12 cellular contexts compared by ENCODE assay signal in the genomic region with DNA sequence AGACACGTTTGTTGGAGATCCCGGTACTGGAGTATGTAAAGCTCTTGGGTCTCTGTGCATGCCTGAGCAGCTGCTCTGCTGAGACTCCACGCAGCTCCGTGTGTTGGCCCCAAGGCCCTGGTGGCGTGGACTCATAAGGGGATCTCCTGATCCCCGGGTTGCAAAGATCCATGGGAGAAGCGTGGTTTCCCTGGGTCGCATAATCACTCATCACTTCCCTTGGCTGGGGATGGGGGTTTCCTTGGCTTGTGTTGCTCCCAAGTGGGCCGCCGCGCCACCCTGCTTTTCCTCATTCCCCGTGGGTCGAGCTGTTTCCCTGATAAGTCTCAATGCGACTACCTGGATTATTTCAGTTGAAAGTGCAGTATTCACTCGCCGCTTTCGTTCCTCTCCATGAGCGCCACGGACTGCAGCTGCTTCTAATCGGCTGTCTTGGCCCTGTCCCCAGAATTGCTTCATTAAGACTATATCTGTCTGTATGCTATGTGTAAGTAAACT.
A peak's percentile ranks its signal among the peaks of the same experiment; 100 is the strongest.
DNase-seq lines count a peak whose midpoint lies in the region; ATAC-seq and TF ChIP-seq lines count a peak whose summit lies in the region.
"Had no signal": no experiment of that assay in that cellular context is flagged by ENCODE, and none has a peak within 500 bp of the region (broad histone marks: within the 10 kb centered on the region; RNA-seq: fewer than 3 reads in every experiment).

No MANE protein-coding gene starts in this region.

- H3K36me3 Mint-ChIP-seq in mesothelial cell of epicardium: peaks cover 35% of the 10 kb centered on the region
- H3K36me3 Mint-ChIP-seq: immature natural killer cell had no signal

- peak overlapping the region; percentile 69 for H3K27ac Mint-ChIP-seq in mesothelial cell of epicardium
- H3K27ac Mint-ChIP-seq: T-helper 1 cell treated with Interleukin-12 subunit alpha and Interleukin-12 subunit beta and Interleukin-4 antibody, amounts not matched to agents 30 μg/mL and 1 μg/mL, for 36 hours had no signal

- peak overlapping the region; percentile 52 for H3K9ac ChIP-seq in adipocyte (ENCODE audit: low read length)

- WGBS in aorta, 2 donors: 74 to 80% methylated on average over 20 of the region's 20 CpGs

- H3K27ac ChIP-seq in aorta (ENCODE audit: low read depth in 1 of 2, low read length in 2 of 2) (no peak overlapping the region), osteoblast (ENCODE audit: low read depth, low read length) (no peak overlapping the region)
- H3K27ac ChIP-seq: ascending aorta had no signal

- H3K36me3 ChIP-seq in adipocyte (ENCODE audit: control insufficient read depth, insufficient read depth, low read length, severe bottlenecking) (no peaks in the 10 kb centered on the region), aorta (ENCODE audit: control insufficient read depth in 1 of 2, insufficient read depth in 2 of 2, low read length in 1 of 2) (no peaks in the 10 kb centered on the region), osteoblast (ENCODE audit: insufficient read depth, low read length) (no peaks in the 10 kb centered on the region)
- H3K36me3 ChIP-seq: ascending aorta had no signal

- H3K27me3 ChIP-seq in adipocyte (replicated peaks; ENCODE audit: control insufficient read depth, insufficient read depth, low read length) (no peaks in the 10 kb centered on the region), aorta (ENCODE audit: control insufficient read depth in 1 of 2, insufficient read depth in 2 of 2, low read length in 1 of 2) (no peaks in the 10 kb centered on the region), osteoblast (ENCODE audit: insufficient read depth, low read length) (no peaks in the 10 kb centered on the region)
- H3K27me3 ChIP-seq: ascending aorta had no signal

- peaks cover 34% of the 10 kb centered on the region for H3K9me3 Mint-ChIP-seq in mesothelial cell of epicardium
- H3K9me3 Mint-ChIP-seq: immature natural killer cell had no signal

- H3K9me3 ChIP-seq in adipocyte (ENCODE audit: control insufficient read depth, low read length) (no peaks in the 10 kb centered on the region), aorta (ENCODE audit: control insufficient read depth, low read length) (no peaks in the 10 kb centered on the region), osteoblast (ENCODE audit: low read depth, low read length) (no peaks in the 10 kb centered on the region)

- peaks cover 68% of the 10 kb centered on the region for H4K20me1 ChIP-seq in osteoblast (ENCODE audit: insufficient read depth, low read length)

- DNase-seq in Right ventricle myocardium inferior (ENCODE audit: missing footprints) (peak; percentile 48), cardiac septum (ENCODE audit: low spot score) (no peak), adipocyte (ENCODE audit: low read depth) (peak; percentile 19), mesothelial cell of epicardium (ENCODE audit: low spot score in 2 of 2, unreplicated experiment in 2 of 2) (no peak), aorta (peak in 1 of 2 donors; percentile 59), osteoblast (ENCODE audit: insufficient read length, low spot score, missing footprints) (no peak), NCI-H187 (lab: John Stamatoyannopoulos, UW) (no peak)
- no peak for DNase-seq in activated effector memory CD4-positive, alpha-beta T cell treated with anti-CD3 and anti-CD28 coated beads, Interleukin-2, amount 50 U/mL, for 16 hours
- DNase-seq: immature natural killer cell; stimulated activated CD4-positive, alpha-beta T cell treated with anti-CD3 and anti-CD28 coated beads, Interleukin-4, amount 100 ng/mL, for 4 hours had no signal

- no peak for TF ChIP-seq CTCF in mesothelial cell of epicardium (IDR thresholded peaks at IDR 0.05; ENCODE audit: unreplicated experiment)
- TF ChIP-seq CTCF in osteoblast (IDR thresholded peaks at IDR 0.05; ENCODE audit: extremely low read depth, low read depth, low read length): no peak

- peak overlapping the region; percentile 35 for H3K4me3 Mint-ChIP-seq in mesothelial cell of epicardium
- H3K4me3 Mint-ChIP-seq: T-helper 1 cell treated with Interleukin-12 subunit alpha and Interleukin-12 subunit beta and Interleukin-4 antibody, amounts not matched to agents 30 μg/mL and 1 μg/mL, for 36 hours had no signal

- ATAC-seq in Right ventricle myocardium inferior (peak; percentile 67), aorta (ENCODE audit: low FRiP score) (peak; percentile 46)

- intact Hi-C loops in Right ventricle myocardium inferior (cut with DNase I): no loop called here
- intact Hi-C loops in cardiac septum (cut with DNase I): no loop called here
- intact Hi-C loops in aorta (cut with DNase I): no loop called here

- H3K79me2 ChIP-seq in osteoblast (ENCODE audit: insufficient read depth, low read length): peaks cover 82% of the 10 kb centered on the region

- H3K4me1 Mint-ChIP-seq in mesothelial cell of epicardium: peaks cover 45% of the 10 kb centered on the region

- H3K4me3 ChIP-seq in adipocyte (ENCODE audit: low read length): peak overlapping the region; percentile 78
- H3K4me3 ChIP-seq in aorta (ENCODE audit: low read length in 2 of 2): no peak overlapping the region
- H3K4me3 ChIP-seq in osteoblast (ENCODE audit: insufficient read depth, low read length): no peak overlapping the region

- no peak overlapping the region for H3K4me2 ChIP-seq in osteoblast (ENCODE audit: insufficient read depth, low read length)

- H2AFZ ChIP-seq in osteoblast (ENCODE audit: low read length): no peak overlapping the region

- peaks cover 20% of the 10 kb centered on the region for H3K4me1 ChIP-seq in adipocyte (ENCODE audit: control insufficient read depth, insufficient read depth, low read length)
- peaks cover 0 to 8% of the 10 kb centered on the region in 2 donors for H3K4me1 ChIP-seq in aorta (ENCODE audit: control insufficient read depth in 1 of 2, insufficient read depth in 2 of 2, low read length in 2 of 2)
- no peaks in the 10 kb centered on the region for H3K4me1 ChIP-seq in osteoblast (ENCODE audit: insufficient read depth, low read length)

- H3K27me3 Mint-ChIP-seq in mesothelial cell of epicardium (ENCODE audit: low read depth): no peaks in the 10 kb centered on the region

Comparison
In these comparisons a context has a peak if more than half of its experiments do, and no peak if none do; other contexts are left out.
1. DNase-seq: peak in Right ventricle myocardium inferior (single experiment) and adipocyte (single experiment); none in cardiac septum (single experiment), mesothelial cell of epicardium (0 of 2), osteoblast (single experiment), NCI-H187 (0 of 2) and activated effector memory CD4-positive, alpha-beta T cell treated with anti-CD3 and anti-CD28 coated beads, Interleukin-2, amount 50 U/mL, for 16 hours (single experiment).